In the genomic region with DNA sequence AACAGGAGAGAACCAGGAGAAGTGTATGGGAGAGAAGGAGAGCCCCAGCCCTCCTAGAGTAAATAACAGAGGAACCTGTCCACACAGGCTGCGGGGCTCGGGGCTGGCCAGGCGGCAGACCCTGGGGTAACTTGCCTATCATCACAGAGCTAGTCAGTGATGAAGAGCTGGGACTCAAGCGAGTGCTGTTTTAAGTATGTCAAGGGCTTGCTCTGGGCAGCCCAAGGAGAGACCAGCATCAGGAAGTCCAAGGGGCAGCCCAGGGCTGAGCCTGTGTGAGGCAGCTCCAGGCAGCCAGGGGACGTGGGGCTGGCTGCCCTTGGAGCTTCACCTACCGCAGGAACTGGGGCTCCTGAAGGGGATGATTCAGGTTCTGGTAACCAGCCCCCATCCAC, we compare ENCODE assay signal across 14 cellular contexts. TPM values are rescaled to one million over a fixed set of nuclear protein-coding genes. Genes with fewer than 3 reads are reported as not detected.
"Had no signal": no experiment of that assay in that cellular context is flagged by ENCODE, and none has a peak within 500 bp of the region (broad histone marks: within the 10 kb centered on the region; RNA-seq: fewer than 3 reads in every experiment).

No MANE protein-coding gene starts in this region.

- H3K4me3 ChIP-seq: breast epithelium, prostate gland, stomach had no signal

- H3K4me1 ChIP-seq: breast epithelium, prostate gland, stomach had no signal

- H3K27me3 ChIP-seq: breast epithelium, stomach had no signal

- H3K9me3 ChIP-seq: breast epithelium, prostate gland had no signal

- DNase-seq: activated CD4-positive, alpha-beta memory T cell treated with anti-CD3 and anti-CD28 coated beads for 36 hours; activated CD4-positive, alpha-beta T cell treated with anti-CD3 and anti-CD28 coated beads for 1 hour; activated gamma-delta T cell treated with Interleukin-2 at 50 U/mL for 16 hours; activated naive CD8-positive, alpha-beta T cell treated with anti-CD3 and anti-CD28 coated beads for 36 hours; activated T-cell treated with anti-CD3 and anti-CD28 coated beads, Interleukin-2, amount 50 U/mL, for 4 hours; mammary epithelial cell; natural killer cell; SIG-M5; stimulated activated CD4-positive, alpha-beta T cell treated with anti-CD3 and anti-CD28 coated beads, Interleukin-15, amount 100 ng/mL, for 24 hours; stomach had no signal

- FAIRE-seq: colon, frontal cortex had no signal

- ATAC-seq: activated T-cell treated with anti-CD3 and anti-CD28 coated beads, Interleukin-2, amount 50 U/mL, for 4 hours; natural killer cell had no signal

- H3K36me3 ChIP-seq: breast epithelium, prostate gland, stomach had no signal

- H3K27ac ChIP-seq: prostate gland had no signal

RNA-seq across cellular contexts. Expression of a gene that starts 10.0 kb away (rescaled TPM):
- total RNA-seq: activated CD4-positive, alpha-beta memory T cell treated with anti-CD3 and anti-CD28 coated beads for 36 hours had no signal
